8 cellular contexts compared by ENCODE assay signal in genomic region chr16:30786115-30786935, GRCh38. TPM values are rescaled to one million over a fixed set of nuclear protein-coding genes. Genes with fewer than 3 reads are reported as not detected.
A peak's percentile ranks its signal among the peaks of the same experiment; 100 is the strongest.
DNase-seq lines count a peak whose midpoint lies in the region; ATAC-seq and TF ChIP-seq lines count a peak whose summit lies in the region.

No MANE protein-coding gene starts in this region.

- peaks cover 0 to 38% of the 10 kb centered on the region in 2 donors for H3K36me3 ChIP-seq in gastroesophageal sphincter

- no peak for TF ChIP-seq CTCF in CD14-positive monocyte (IDR thresholded peaks at IDR 0.05)
- no peak for TF ChIP-seq CTCF in HL-60 (IDR thresholded peaks at IDR 0.05; ENCODE audit: insufficient read depth, low read length)
- no peak for TF ChIP-seq CTCF in gastroesophageal sphincter (IDR thresholded peaks at IDR 0.05)
- TF ChIP-seq CTCF in omental fat pad (IDR thresholded peaks at IDR 0.05), result no peak

- H3K4me3 Mint-ChIP-seq in CD14-positive monocyte, result peak overlapping the region; percentile 90 to 92
- H3K4me3 Mint-ChIP-seq in activated CD4-positive, alpha-beta memory T cell treated with anti-CD3 and anti-CD28 coated beads, Interleukin-2, amount 10 ng/mL, durations not matched to agents 7 days and 5 days, result peak overlapping the region; percentile 39

- H3K27ac ChIP-seq in HL-60 (replicated peaks) (peak overlapping the region; percentile 38), gastroesophageal sphincter (peak overlapping the region; percentile 81 to 95 (median 93))

- peak overlapping the region; percentile 89 for H3K4me3 ChIP-seq in HL-60 (replicated peaks; ENCODE audit: insufficient read depth, low read length)
- peak overlapping the region; percentile 84 to 92 for H3K4me3 ChIP-seq in gastroesophageal sphincter

- H3K27ac Mint-ChIP-seq in CD14-positive monocyte, result peak overlapping the region in 2 of 7 donors; percentile 38 to 77
- H3K27ac Mint-ChIP-seq in activated CD4-positive, alpha-beta memory T cell treated with anti-CD3 and anti-CD28 coated beads, Interleukin-2, amount 10 ng/mL, durations not matched to agents 7 days and 5 days, result no peak overlapping the region

- CTCF ChIA-PET in activated CD4-positive, alpha-beta memory T cell treated with anti-CD3 and anti-CD28 coated beads, Interleukin-2, amount 10 ng/mL, durations not matched to agents 7 days and 5 days (lab: Charles Lee), result interaction anchor here (1.3 kb wide), 1 partner anchor 116 kb away, joined by 5 read pairs; no protein-coding TSS in a partner anchor

- no peak for TF ChIP-seq EP300 in gastroesophageal sphincter (IDR thresholded peaks at IDR 0.05)

- peaks cover 0 to 8% (median 4%) of the 10 kb centered on the region in 3 donors for H3K27me3 Mint-ChIP-seq in CD14-positive monocyte (ENCODE audit: low read depth in 3 of 3)
- peaks cover 29% of the 10 kb centered on the region for H3K27me3 Mint-ChIP-seq in activated CD4-positive, alpha-beta memory T cell treated with anti-CD3 and anti-CD28 coated beads, Interleukin-2, amount 10 ng/mL, durations not matched to agents 7 days and 5 days

- no peaks in the 10 kb centered on the region for H3K9me3 ChIP-seq in gastroesophageal sphincter

- H3K36me3 Mint-ChIP-seq in CD14-positive monocyte, result peaks cover 16 to 31% of the 10 kb centered on the region in 2 donors
- no peaks in the 10 kb centered on the region for H3K36me3 Mint-ChIP-seq in activated CD4-positive, alpha-beta memory T cell treated with anti-CD3 and anti-CD28 coated beads, Interleukin-2, amount 10 ng/mL, durations not matched to agents 7 days and 5 days (ENCODE audit: low read depth)

- peaks cover 0 to 34% (median 10%) of the 10 kb centered on the region in 3 donors for H3K4me1 ChIP-seq in gastroesophageal sphincter

- POLR2A ChIA-PET in activated CD4-positive, alpha-beta memory T cell treated with anti-CD3 and anti-CD28 coated beads, Interleukin-2, amount 10 ng/mL, durations not matched to agents 7 days and 5 days (lab: Charles Lee), result interaction anchor here (0.7 to 2.9 kb wide), 2 partner anchors 10 to 11 kb away, joined by 3 to 8 read pairs; no protein-coding TSS in a partner anchor

- 4 to 11% methylated on average over 3 to 21 of the region's 57 CpGs for WGBS in gastroesophageal sphincter (ENCODE audit: low coverage in 1 of 2), 2 donors

- TF ChIP-seq POLR2A in gastroesophageal sphincter (IDR thresholded peaks at IDR 0.05), result no peak

- peaks cover 0 to 2% (median 0%) of the 10 kb centered on the region in 7 donors for H3K9me3 Mint-ChIP-seq in CD14-positive monocyte
- H3K9me3 Mint-ChIP-seq in activated CD4-positive, alpha-beta memory T cell treated with anti-CD3 and anti-CD28 coated beads, Interleukin-2, amount 10 ng/mL, durations not matched to agents 7 days and 5 days, result no peaks in the 10 kb centered on the region

- no peak for DNase-seq in CD14-positive monocyte (ENCODE audit: low spot score)
- peak in 1 of 2 experiments; percentile 51 for DNase-seq in HL-60 (ENCODE audit: low read depth in 1 of 2, low spot score in 1 of 2)
- DNase-seq in activated CD4-positive, alpha-beta memory T cell treated with anti-CD3 and anti-CD28 coated beads, Interleukin-2, amount 10 ng/mL, durations not matched to agents 7 days and 5 days, result no peak
- no peak for DNase-seq in omental fat pad (ENCODE audit: low spot score)
- DNase-seq in GOT3 (lab: John Stamatoyannopoulos, UW), result no peak
- DNase-seq in AML-193 (lab: John Stamatoyannopoulos, UW), result no peak
- no peak for DNase-seq in SKM-1 (lab: John Stamatoyannopoulos, UW; ENCODE audit: unreplicated experiment)

- H3K4me1 Mint-ChIP-seq in CD14-positive monocyte, result peaks cover 31% of the 10 kb centered on the region
- H3K4me1 Mint-ChIP-seq in activated CD4-positive, alpha-beta memory T cell treated with anti-CD3 and anti-CD28 coated beads, Interleukin-2, amount 10 ng/mL, durations not matched to agents 7 days and 5 days, result peaks cover 10% of the 10 kb centered on the region

- intact Hi-C loops in CD14-positive monocyte (cut with micrococcal nuclease), result loop anchor here in 1 of 2 donors (2.0 kb wide), 1 partner anchor 20 kb away; no protein-coding TSS in a partner anchor

- ATAC-seq in gastroesophageal sphincter (peak; percentile 60), omental fat pad (ENCODE audit: low FRiP score) (peak; percentile 58)

- H3K27me3 ChIP-seq in HL-60 (ENCODE audit: insufficient read depth, poor library complexity, severe bottlenecking) (no peaks in the 10 kb centered on the region), gastroesophageal sphincter (no peaks in the 10 kb centered on the region)

RNA-seq across cellular contexts. Expression of gene ZNF629, which starts 0.7 kb away (rescaled TPM):
- under 1 TPM; 0.27 to 0.73 TPM for polyA plus RNA-seq in CD14-positive monocyte
- 1 to 10 TPM; 1.0 to 1.2 TPM for total RNA-seq in activated CD4-positive, alpha-beta memory T cell treated with anti-CD3 and anti-CD28 coated beads, Interleukin-2, amount 10 ng/mL, durations not matched to agents 7 days and 5 days
- total RNA-seq in gastroesophageal sphincter (10 to 100 TPM; 12.3 to 16.5 (median 14.5) TPM), omental fat pad (10 to 100 TPM in 2 of 4 donors, 1 to 10 TPM in 2; 8.7 to 15.0 (median 11.5) TPM)

RNA-seq across cellular contexts. Expression of gene RNF40, which starts 24.2 kb away (rescaled TPM):
- 10 to 100 TPM; 14.8 to 34.9 TPM for polyA plus RNA-seq in CD14-positive monocyte
- 10 to 100 TPM; 96.1 to 96.2 TPM for total RNA-seq in activated CD4-positive, alpha-beta memory T cell treated with anti-CD3 and anti-CD28 coated beads, Interleukin-2, amount 10 ng/mL, durations not matched to agents 7 days and 5 days
- 100 to 1,000 TPM in 1 of 4 donors, 10 to 100 TPM in 3; 76.4 to 108 (median 80.6) TPM for total RNA-seq in gastroesophageal sphincter
- 10 to 100 TPM; 53.9 to 77.7 (median 69.5) TPM for total RNA-seq in omental fat pad

RNA-seq across cellular contexts. Expression of gene CFAP119, which starts 24.5 kb away (rescaled TPM):
- polyA plus RNA-seq in CD14-positive monocyte, result 1 to 10 TPM; 2.4 to 3.5 TPM
- total RNA-seq in activated CD4-positive, alpha-beta memory T cell treated with anti-CD3 and anti-CD28 coated beads, Interleukin-2, amount 10 ng/mL, durations not matched to agents 7 days and 5 days, result 1 to 10 TPM; 3.1 to 4.1 TPM
- 1 to 10 TPM in 2 of 4 donors, not detected in 2; 1.3 to 1.9 TPM for total RNA-seq in gastroesophageal sphincter
- total RNA-seq in omental fat pad, result 1 to 10 TPM; 1.4 to 4.8 (median 2.5) TPM

RNA-seq across cellular contexts. Expression of gene PHKG2, which starts 38.1 kb away (rescaled TPM):
- 10 to 100 TPM; 45.4 to 54.2 TPM for polyA plus RNA-seq in CD14-positive monocyte
- total RNA-seq in activated CD4-positive, alpha-beta memory T cell treated with anti-CD3 and anti-CD28 coated beads, Interleukin-2, amount 10 ng/mL, durations not matched to agents 7 days and 5 days, result 10 to 100 TPM; 34.5 to 38.6 TPM
- total RNA-seq in gastroesophageal sphincter, result 10 to 100 TPM; 19.4 to 29.0 (median 23.4) TPM
- 10 to 100 TPM; 25.2 to 34.0 (median 29.4) TPM for total RNA-seq in omental fat pad

Comparison
In these comparisons a context has a peak if more than half of its experiments do, and no peak if none do; other contexts are left out.
1. RNA of gene ZNF629, which starts 0.7 kb away (total RNA-seq): 12.3 to 16.5 TPM in gastroesophageal sphincter and 8.7 to 15.0 TPM in omental fat pad; 1.0 to 1.2 TPM in activated CD4-positive, alpha-beta memory T cell treated with anti-CD3 and anti-CD28 coated beads, Interleukin-2, amount 10 ng/mL, durations not matched to agents 7 days and 5 days; every median in the first group is over 4 times any median in the second.